ENCODE assay signal across 8 cellular contexts in the genomic region with DNA sequence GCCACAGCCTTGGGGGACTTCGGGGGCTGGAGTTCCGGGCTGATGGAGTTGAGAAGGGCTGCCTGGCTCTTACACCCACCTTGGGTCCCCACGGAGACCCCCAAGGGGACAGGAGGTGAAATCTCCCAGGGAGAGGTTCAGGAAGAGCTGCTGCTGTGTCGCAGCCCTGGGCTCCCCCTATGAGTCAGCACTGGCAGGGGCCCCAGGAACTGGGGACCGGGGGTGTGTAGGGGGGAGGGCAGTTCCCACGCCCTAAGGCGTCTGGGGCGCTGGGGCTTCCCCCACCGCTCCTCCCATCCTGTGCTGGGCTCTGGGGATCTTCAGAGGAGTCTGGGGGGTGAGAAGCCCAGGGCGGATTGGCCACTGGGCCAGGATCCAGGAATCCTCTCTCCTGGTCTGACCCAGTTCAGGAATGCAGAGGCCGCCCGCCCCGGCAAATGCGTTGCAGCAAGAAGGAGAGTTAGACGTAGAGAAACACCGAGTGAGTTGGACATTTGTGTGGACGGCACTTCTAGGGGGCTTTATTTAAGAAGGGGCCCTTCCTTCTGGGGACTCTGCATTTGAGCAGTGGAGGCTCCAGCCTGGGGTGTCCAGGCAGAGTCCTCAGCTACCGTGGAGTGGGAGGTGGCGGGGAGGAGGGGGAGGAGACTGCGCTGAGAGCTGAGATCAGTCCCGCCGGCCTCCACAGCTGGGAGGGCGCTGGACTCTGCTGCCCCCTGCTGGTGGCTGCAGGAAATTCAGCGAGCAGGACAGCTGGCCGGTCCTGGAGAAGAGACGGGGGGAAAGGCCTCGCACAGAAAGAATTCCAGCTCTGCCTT. TPM values are rescaled to one million over a fixed set of nuclear protein-coding genes. Genes with fewer than 3 reads are reported as not detected.
A peak's percentile ranks its signal among the peaks of the same experiment; 100 is the strongest.
DNase-seq lines count a peak whose midpoint lies in the region; ATAC-seq and TF ChIP-seq lines count a peak whose summit lies in the region.

No MANE protein-coding gene starts in this region.

- BruUV-seq in A673 (replicated peaks; lab: Mats Ljungman, UMichigan), result no TSS peak

- intact Hi-C loops in A673 (cut with micrococcal nuclease; ENCODE audit: unreplicated experiment) (loop anchor here (1.0 kb wide), 2 partner anchors 77 to 265 kb away; no protein-coding TSS in a partner anchor), left colon (cut with DNase I, micrococcal nuclease) (loop anchor here (5.0 to 10.0 kb wide), 2 partner anchors 75 to 77 kb away; no protein-coding TSS in a partner anchor)

- CTCF ChIA-PET in A673 (lab: Charles Lee), result interaction anchor here (0.5 to 2.2 kb wide), 26 partner anchors 10 to 428 kb away, joined by 3 to 17 read pairs (median 4); partner anchors contain the start of genes C19orf53, DCAF15 and ZSWIM4

- H3K4me3 ChIP-seq in A673 (ENCODE audit: low read depth, low read length, poor library complexity, severe bottlenecking) (peak overlapping the region; percentile 45), choroid plexus epithelial cell (ENCODE audit: low read depth, low read length) (peak overlapping the region; percentile 56)

- TF ChIP-seq CTCF in A673 (conservative IDR thresholded peaks at IDR 0.05; ENCODE audit: low read depth, low read length), result peak; percentile 93
- peak; percentile 90 for TF ChIP-seq CTCF in choroid plexus epithelial cell (conservative IDR thresholded peaks at IDR 0.05; ENCODE audit: low read depth, low read length)

- peak; percentile 94 for DNase-seq in A673 (ENCODE audit: low spot score)
- DNase-seq in NCI-H2227 treated with DMSO at 0.1 percent for 48 hours (lab: John Stamatoyannopoulos, UW), result peak; percentile 66
- DNase-seq in activated CD4-positive, alpha-beta T cell treated with anti-CD3 and anti-CD28 coated beads for 1 hour, result peak; percentile 82
- peak; percentile 92 for DNase-seq in choroid plexus epithelial cell (ENCODE audit: low read depth)
- DNase-seq in left colon, result peak; percentile 92 to 94
- DNase-seq in stimulated activated CD4-positive, alpha-beta T cell treated with anti-CD3 and anti-CD28 coated beads, Interleukin-1b, Interleukin-23, amount 100 ng/mL, for 4 hours (ENCODE audit: low read depth in 2 of 2), result peak; percentile 82 to 85

- peak overlapping the region; percentile 92 for H3K27ac ChIP-seq in A673 (ENCODE audit: low read depth, low read length, poor library complexity, severe bottlenecking)

- no peaks in the 10 kb centered on the region for H3K36me3 ChIP-seq in A673 (ENCODE audit: insufficient read depth, low read length, poor library complexity, severe bottlenecking)

- no peaks in the 10 kb centered on the region for H3K9me3 ChIP-seq in A673 (ENCODE audit: low read depth, low read length, poor library complexity, severe bottlenecking)

- H3K4me1 ChIP-seq in A673 (ENCODE audit: insufficient read depth, low read length, poor library complexity, severe bottlenecking), result peaks cover 18% of the 10 kb centered on the region

- H3K27me3 ChIP-seq in A673 (replicated peaks; ENCODE audit: insufficient read depth, low read depth, low read length, poor library complexity), result no peaks in the 10 kb centered on the region

- ATAC-seq in GM18519 (IDR thresholded peaks at IDR 0.05; ENCODE audit: low FRiP score, unreplicated experiment), result peak; percentile 47
- ATAC-seq in HG03095 (IDR thresholded peaks at IDR 0.05; ENCODE audit: unreplicated experiment), result peak; percentile 65
- ATAC-seq in left colon, result peak; percentile 87

- POLR2A ChIA-PET in A673 (lab: Charles Lee; ENCODE audit: low non-redundant PET), result interaction anchor here (0.6 to 0.7 kb wide), 5 partner anchors 24 to 263 kb away, joined by 3 to 13 read pairs (median 6); no protein-coding TSS in a partner anchor

RNA-seq across cellular contexts. Expression of gene NANOS3, which starts 15.0 kb away (rescaled TPM):
- total RNA-seq in A673 (2021), result 4.9 and 7.1 TPM in 2 replicates
- total RNA-seq in left colon, result under 1 TPM in 1 of 2 donors, not detected in 1; 0.56 TPM

RNA-seq across cellular contexts. Expression of gene BRME1, which starts 44.0 kb away (rescaled TPM):
- total RNA-seq in A673 (2021) (3.2 and 4.0 TPM in 2 replicates), left colon (1 to 10 TPM; 7.9 to 9.1 TPM)

RNA-seq across cellular contexts. Expression of gene CC2D1A, which starts 44.1 kb away (rescaled TPM):
- total RNA-seq in A673 (2021) (38.6 and 40.9 TPM in 2 replicates), left colon (100 to 1,000 TPM in 1 of 2 donors, 10 to 100 TPM in 1; 90.8 to 132 TPM)

Comparison
In these comparisons a context has a peak if more than half of its experiments do, and no peak if none do; other contexts are left out.
1. Peak in every context shown above with its lines: DNase-seq, ATAC-seq, H3K4me3 ChIP-seq and H3K27ac ChIP-seq.